1 cellular context compared by ENCODE assay signal in genomic region chrX:49155900-49156837, GRCh38.
TF ChIP-seq lines count a peak whose summit lies in the region.

No MANE protein-coding gene starts in this region.

TF ChIP-seq in K562, 482 proteins besides CTCF, POLR2A, EP300 and RAD21 (continued from another document):
- TF ChIP-seq, protein P1, sequence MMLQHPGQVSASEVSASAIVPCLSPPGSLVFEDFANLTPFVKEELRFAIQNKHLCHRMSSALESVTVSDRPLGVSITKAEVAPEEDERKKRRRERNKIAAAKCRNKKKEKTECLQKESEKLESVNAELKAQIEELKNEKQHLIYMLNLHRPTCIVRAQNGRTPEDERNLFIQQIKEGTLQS (IDR thresholded peaks at IDR 0.05), result peak; percentile 72
- TF ChIP-seq, protein P1 (CRISPR knock-in tag; conservative IDR thresholded peaks at IDR 0.05), result peak; percentile 70; the same call in 1 of the 2 replicates
- peak; percentile 66 for TF ChIP-seq CCNT2 (IDR thresholded peaks at IDR 0.05; ENCODE audit: borderline replicate concordance, extremely low read depth, insufficient read length, low read depth, low read length)
- TF ChIP-seq ZNF639 (CRISPR knock-in tag; conservative IDR thresholded peaks at IDR 0.05 in 1 of 2, IDR thresholded peaks at IDR 0.05 in 1 of 2), result peak in 1 of 2 experiments; percentile 66; a peak in 2 of 4 replicates
- peak; percentile 91 for TF ChIP-seq SMAD4 (CRISPR knock-in tag; conservative IDR thresholded peaks at IDR 0.05)
- no peak for TF ChIP-seq RBM25 (IDR thresholded peaks at IDR 0.05; ENCODE audit: low read depth, low read length, severe bottlenecking)
- TF ChIP-seq HDAC3 (IDR thresholded peaks at IDR 0.05; ENCODE audit: borderline replicate concordance, partially characterized antibody), result no peak
- TF ChIP-seq TCF3 (CRISPR knock-in tag; IDR thresholded peaks at IDR 0.05), result 0 out of 2 replicates have a peak, but pooled peaks have one; percentile 8
- TF ChIP-seq NR4A1 (CRISPR knock-in tag; IDR thresholded peaks at IDR 0.05), result no peak
- 0 out of 2 replicates have a peak, but pooled peaks have one; percentile 25 for TF ChIP-seq NR4A1 (tag; IDR thresholded peaks at IDR 0.05)
- no peak for TF ChIP-seq NR0B1 (IDR thresholded peaks at IDR 0.05; ENCODE audit: partially characterized antibody)
- peak; percentile 45; the same call in 1 of the 2 replicates for TF ChIP-seq CTBP1 (IDR thresholded peaks at IDR 0.05; ENCODE audit: borderline replicate concordance)
- 0 out of 2 replicates have a peak, but pooled peaks have one; percentile 21 for TF ChIP-seq ZNF217 (CRISPR knock-in tag; IDR thresholded peaks at IDR 0.05)
- peak; percentile 84 for TF ChIP-seq GABPB1 (CRISPR knock-in tag; IDR thresholded peaks at IDR 0.05)
- TF ChIP-seq NR3C1 (CRISPR knock-in tag; IDR thresholded peaks at IDR 0.05), result peak; percentile 88
- peak; percentile 95 for TF ChIP-seq ZFX (CRISPR knock-in tag; IDR thresholded peaks at IDR 0.05)
- TF ChIP-seq, protein P2, sequence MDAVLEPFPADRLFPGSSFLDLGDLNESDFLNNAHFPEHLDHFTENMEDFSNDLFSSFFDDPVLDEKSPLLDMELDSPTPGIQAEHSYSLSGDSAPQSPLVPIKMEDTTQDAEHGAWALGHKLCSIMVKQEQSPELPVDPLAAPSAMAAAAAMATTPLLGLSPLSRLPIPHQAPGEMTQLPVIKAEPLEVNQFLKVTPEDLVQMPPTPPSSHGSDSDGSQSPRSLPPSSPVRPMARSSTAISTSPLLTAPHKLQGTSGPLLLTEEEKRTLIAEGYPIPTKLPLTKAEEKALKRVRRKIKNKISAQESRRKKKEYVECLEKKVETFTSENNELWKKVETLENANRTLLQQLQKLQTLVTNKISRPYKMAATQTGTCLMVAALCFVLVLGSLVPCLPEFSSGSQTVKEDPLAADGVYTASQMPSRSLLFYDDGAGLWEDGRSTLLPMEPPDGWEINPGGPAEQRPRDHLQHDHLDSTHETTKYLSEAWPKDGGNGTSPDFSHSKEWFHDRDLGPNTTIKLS (IDR thresholded peaks at IDR 0.05; ENCODE audit: borderline replicate concordance, low read depth), result peak; percentile 41; the same call in 1 of the 2 replicates
- TF ChIP-seq C11orf30 (IDR thresholded peaks at IDR 0.05; ENCODE audit: low read depth), result no peak
- 0 out of 2 replicates have a peak, but pooled peaks have one; percentile 16 for TF ChIP-seq NFIC (IDR thresholded peaks at IDR 0.05)
- peak; percentile 96 for TF ChIP-seq ZBTB33 (CRISPR knock-in tag; IDR thresholded peaks at IDR 0.05)
- TF ChIP-seq GTF2E2 (tag; IDR thresholded peaks at IDR 0.05), result 0 out of 2 replicates have a peak, but pooled peaks have one; percentile 34
- peak; percentile 49; the same call in 1 of the 2 replicates for TF ChIP-seq GTF2F1 (IDR thresholded peaks at IDR 0.05; ENCODE audit: low read depth, low read length)
